ENCODE assay signal across 10 cellular contexts in genomic region chr11:96214745-96215093, GRCh38.
A peak's percentile ranks its signal among the peaks of the same experiment; 100 is the strongest.
DNase-seq lines count a peak whose midpoint lies in the region; ATAC-seq and TF ChIP-seq lines count a peak whose summit lies in the region.
"Had no signal": no experiment of that assay in that cellular context is flagged by ENCODE, and none has a peak within 500 bp of the region (broad histone marks: within the 10 kb centered on the region; RNA-seq: fewer than 3 reads in every experiment).

No MANE protein-coding gene starts in this region.

- H3K36me3 ChIP-seq in lower lobe of right lung = no peaks in the 10 kb centered on the region

- peaks cover 84% of the 10 kb centered on the region for H3K4me1 Mint-ChIP-seq in activated CD4-positive, alpha-beta T cell treated with anti-CD3 and anti-CD28 coated beads for 36 hours
- H3K4me1 Mint-ChIP-seq in activated T-helper 1 cell treated with anti-CD3 and anti-CD28 coated beads, Interleukin-12 subunit alpha, Interleukin-12 subunit beta, Interleukin-2, Interleukin-4 antibody, amounts not matched to agents 30 ng/mL and 10 ng/mL and 1 ng/mL, durations not matched to agents 14 hours and 24 hours and 36 hours (ENCODE audit: low read depth) = peaks cover 64% of the 10 kb centered on the region

- H3K27ac ChIP-seq in lower lobe of right lung (peak overlapping the region; percentile 76), temporal lobe (ENCODE audit: low read depth, low read length) (peak overlapping the region; percentile 5)

- peak overlapping the region; percentile 98 for H3K27ac Mint-ChIP-seq in activated CD4-positive, alpha-beta T cell treated with anti-CD3 and anti-CD28 coated beads for 36 hours
- H3K27ac Mint-ChIP-seq in activated T-helper 1 cell treated with anti-CD3 and anti-CD28 coated beads, Interleukin-12 subunit alpha, Interleukin-12 subunit beta, Interleukin-2, Interleukin-4 antibody, amounts not matched to agents 30 ng/mL and 10 ng/mL and 1 ng/mL, durations not matched to agents 14 hours and 24 hours and 36 hours = peak overlapping the region; percentile 95

- no peak for ATAC-seq in activated CD4-positive, alpha-beta T cell treated with anti-CD3 and anti-CD28 coated beads for 36 hours
- no peak for ATAC-seq in lower lobe of right lung
- ATAC-seq in activated CD4-positive, CD25-positive, alpha-beta regulatory T cell treated with anti-CD3 and anti-CD28 coated beads, Interleukin-2, amount 50 U/mL, for 24 hours = no peak
- no peak for ATAC-seq in GM21619 (IDR thresholded peaks at IDR 0.05; ENCODE audit: unreplicated experiment)

- H3K36me3 Mint-ChIP-seq in activated CD4-positive, alpha-beta T cell treated with anti-CD3 and anti-CD28 coated beads for 36 hours (ENCODE audit: low read depth) = peaks cover 10% of the 10 kb centered on the region
- H3K36me3 Mint-ChIP-seq in activated T-helper 1 cell treated with anti-CD3 and anti-CD28 coated beads, Interleukin-12 subunit alpha, Interleukin-12 subunit beta, Interleukin-2, Interleukin-4 antibody, amounts not matched to agents 30 ng/mL and 10 ng/mL and 1 ng/mL, durations not matched to agents 14 hours and 24 hours and 36 hours (ENCODE audit: low read depth) = peaks cover 7% of the 10 kb centered on the region

- DNase-seq in activated CD4-positive, alpha-beta T cell treated with anti-CD3 and anti-CD28 coated beads for 36 hours = no peak
- DNase-seq in activated CD4-positive, alpha-beta T cell treated with anti-CD3 and anti-CD28 coated beads for 48 hours = no peak
- DNase-seq in activated T-helper 1 cell treated with anti-CD3 and anti-CD28 coated beads, Interleukin-12 subunit alpha, Interleukin-12 subunit beta, Interleukin-2, Interleukin-4 antibody, amounts not matched to agents 30 ng/mL and 10 ng/mL and 1 ng/mL, durations not matched to agents 14 hours and 24 hours and 36 hours (ENCODE audit: low spot score) = no peak
- DNase-seq in lower lobe of right lung = no peak
- no peak for DNase-seq in NCI-H774 (lab: John Stamatoyannopoulos, UW)
- DNase-seq: endodermal cell, NCI-H1092 treated with DMSO at 0.1 percent for 48 hours had no signal

- POLR2A ChIA-PET in activated CD4-positive, alpha-beta T cell treated with anti-CD3 and anti-CD28 coated beads for 36 hours (lab: Charles Lee) = interaction anchor here (1.4 kb wide), 1 partner anchor 128 kb away, joined by 3 read pairs; the partner anchor contains the start of gene MAML2

- H3K9me3 Mint-ChIP-seq in activated CD4-positive, alpha-beta T cell treated with anti-CD3 and anti-CD28 coated beads for 36 hours (ENCODE audit: low read depth) = no peaks in the 10 kb centered on the region
- H3K9me3 Mint-ChIP-seq in activated T-helper 1 cell treated with anti-CD3 and anti-CD28 coated beads, Interleukin-12 subunit alpha, Interleukin-12 subunit beta, Interleukin-2, Interleukin-4 antibody, amounts not matched to agents 30 ng/mL and 10 ng/mL and 1 ng/mL, durations not matched to agents 14 hours and 24 hours and 36 hours = no peaks in the 10 kb centered on the region
- H3K9me3 Mint-ChIP-seq: endodermal cell had no signal

- CTCF ChIA-PET in activated CD4-positive, alpha-beta T cell treated with anti-CD3 and anti-CD28 coated beads for 36 hours (lab: Charles Lee) = interaction anchor here (0.6 to 2.3 kb wide), 10 partner anchors 8 to 129 kb away, joined by 3 to 11 read pairs (median 4); partner anchors contain the start of gene MAML2

- H3K4me3 Mint-ChIP-seq in activated CD4-positive, alpha-beta T cell treated with anti-CD3 and anti-CD28 coated beads for 36 hours = no peak overlapping the region
- H3K4me3 Mint-ChIP-seq in activated T-helper 1 cell treated with anti-CD3 and anti-CD28 coated beads, Interleukin-12 subunit alpha, Interleukin-12 subunit beta, Interleukin-2, Interleukin-4 antibody, amounts not matched to agents 30 ng/mL and 10 ng/mL and 1 ng/mL, durations not matched to agents 14 hours and 24 hours and 36 hours = peak overlapping the region; percentile 68
- H3K4me3 Mint-ChIP-seq: endodermal cell had no signal

- no peak for TF ChIP-seq CTCF in lower lobe of right lung (IDR thresholded peaks at IDR 0.05)

- peaks cover 66% of the 10 kb centered on the region for H3K4me1 ChIP-seq in lower lobe of right lung

- no peak overlapping the region for H3K4me3 ChIP-seq in lower lobe of right lung

- intact Hi-C loops in activated CD4-positive, alpha-beta T cell treated with anti-CD3 and anti-CD28 coated beads for 36 hours (cut with DNase I, micrococcal nuclease) = no loop called here
- intact Hi-C loops in activated T-helper 1 cell treated with anti-CD3 and anti-CD28 coated beads, Interleukin-12 subunit alpha, Interleukin-12 subunit beta, Interleukin-2, Interleukin-4 antibody, amounts not matched to agents 30 ng/mL and 10 ng/mL and 1 ng/mL, durations not matched to agents 14 hours and 24 hours and 36 hours (cut with micrococcal nuclease) = loop anchor here (1.0 kb wide), 2 partner anchors 9 to 10 kb away; no protein-coding TSS in a partner anchor
- intact Hi-C loops in lower lobe of right lung (cut with DNase I) = no loop called here

- no peaks in the 10 kb centered on the region for H3K27me3 ChIP-seq in lower lobe of right lung (ENCODE audit: low read depth)

- no peaks in the 10 kb centered on the region for H3K27me3 Mint-ChIP-seq in activated CD4-positive, alpha-beta T cell treated with anti-CD3 and anti-CD28 coated beads for 36 hours
- H3K27me3 Mint-ChIP-seq in activated T-helper 1 cell treated with anti-CD3 and anti-CD28 coated beads, Interleukin-12 subunit alpha, Interleukin-12 subunit beta, Interleukin-2, Interleukin-4 antibody, amounts not matched to agents 30 ng/mL and 10 ng/mL and 1 ng/mL, durations not matched to agents 14 hours and 24 hours and 36 hours (ENCODE audit: insufficient read depth) = no peaks in the 10 kb centered on the region

- no peaks in the 10 kb centered on the region for H3K9me3 ChIP-seq in lower lobe of right lung
